9 cellular contexts compared by ENCODE assay signal in the genomic region with DNA sequence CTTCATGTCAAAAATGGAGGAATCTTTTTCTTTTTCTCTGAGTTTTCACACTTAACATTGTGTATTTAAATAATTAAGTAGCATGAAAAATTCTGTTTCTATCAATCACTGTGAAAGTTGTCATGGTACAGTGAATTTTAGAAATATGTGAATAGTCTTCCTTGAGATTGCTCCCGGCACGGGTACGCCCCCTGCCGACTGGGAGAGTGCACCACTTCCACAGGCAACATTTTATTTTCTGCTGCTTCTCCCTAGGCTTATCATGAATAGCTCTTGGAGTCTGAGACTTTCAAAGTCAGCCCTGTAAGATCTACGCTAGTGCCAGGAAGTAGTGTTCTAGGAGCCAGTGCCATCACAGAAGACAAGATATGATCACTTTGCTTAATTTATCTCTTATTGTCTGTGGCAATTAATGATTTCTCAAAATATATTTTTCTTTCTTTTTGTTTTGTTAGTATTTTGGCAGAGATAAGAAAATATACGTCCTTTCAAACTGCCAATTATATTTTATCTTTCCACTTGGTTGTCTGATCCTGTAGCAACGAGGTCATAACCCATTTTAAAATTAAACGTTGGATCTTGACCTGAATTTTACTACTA.
A peak's percentile ranks its signal among the peaks of the same experiment; 100 is the strongest.
DNase-seq lines count a peak whose midpoint lies in the region; ATAC-seq and TF ChIP-seq lines count a peak whose summit lies in the region.
"Had no signal": no experiment of that assay in that cellular context is flagged by ENCODE, and none has a peak within 500 bp of the region (broad histone marks: within the 10 kb centered on the region; RNA-seq: fewer than 3 reads in every experiment).

No MANE protein-coding gene starts in this region.

- H3K36me3 Mint-ChIP-seq in activated T-helper 17 cell treated with anti-CD3 and anti-CD28 coated beads, Interleukin-2, amount 50 U/mL, for 72 hours (ENCODE audit: low read depth), result no peaks in the 10 kb centered on the region
- H3K36me3 Mint-ChIP-seq: CD4-positive, CD25-positive, alpha-beta regulatory T cell had no signal

- H3K36me3 ChIP-seq in RWPE2 (ENCODE audit: low read depth) (no peaks in the 10 kb centered on the region), fibroblast of lung (ENCODE audit: control insufficient read depth, insufficient read depth, low read length) (no peaks in the 10 kb centered on the region)

- no peaks in the 10 kb centered on the region for H4K20me1 ChIP-seq in fibroblast of lung (ENCODE audit: control insufficient read depth, extremely low read depth, insufficient read depth, low read length)

- TF ChIP-seq CTCF in RWPE2 (IDR thresholded peaks at IDR 0.05; ENCODE audit: poor library complexity, severe bottlenecking), result peak; percentile 86
- TF ChIP-seq CTCF in fibroblast of lung (conservative IDR thresholded peaks at IDR 0.05 in 1 of 2, IDR thresholded peaks at IDR 0.05 in 1 of 2; ENCODE audit: low read depth in 1 of 2, low read length in 2 of 2), result peak; percentile 14 to 38

- no peak overlapping the region for H3K9ac ChIP-seq in fibroblast of lung (ENCODE audit: insufficient read depth, low read length)

- peaks cover 24% of the 10 kb centered on the region for H3K9me3 Mint-ChIP-seq in activated T-helper 17 cell treated with anti-CD3 and anti-CD28 coated beads, Interleukin-2, amount 50 U/mL, for 72 hours

- no peaks in the 10 kb centered on the region for H3K4me1 Mint-ChIP-seq in activated T-helper 17 cell treated with anti-CD3 and anti-CD28 coated beads, Interleukin-2, amount 50 U/mL, for 72 hours
- H3K4me1 Mint-ChIP-seq: CD4-positive, CD25-positive, alpha-beta regulatory T cell had no signal

- no peak overlapping the region for H3K4me3 Mint-ChIP-seq in activated T-helper 17 cell treated with anti-CD3 and anti-CD28 coated beads, Interleukin-2, amount 50 U/mL, for 72 hours
- H3K4me3 Mint-ChIP-seq: CD4-positive, CD25-positive, alpha-beta regulatory T cell had no signal

- no peak overlapping the region for H3K27ac Mint-ChIP-seq in activated T-helper 17 cell treated with anti-CD3 and anti-CD28 coated beads, Interleukin-2, amount 50 U/mL, for 72 hours
- H3K27ac Mint-ChIP-seq: CD4-positive, CD25-positive, alpha-beta regulatory T cell had no signal

- H3K27me3 ChIP-seq in RWPE2 (ENCODE audit: insufficient read depth, poor library complexity, severe bottlenecking) (no peaks in the 10 kb centered on the region), fibroblast of lung (ENCODE audit: control insufficient read depth, insufficient read depth, low read length) (no peaks in the 10 kb centered on the region)

- no peaks in the 10 kb centered on the region for H3K27me3 Mint-ChIP-seq in activated T-helper 17 cell treated with anti-CD3 and anti-CD28 coated beads, Interleukin-2, amount 50 U/mL, for 72 hours
- H3K27me3 Mint-ChIP-seq: CD4-positive, CD25-positive, alpha-beta regulatory T cell had no signal

- H2AFZ ChIP-seq in fibroblast of lung (ENCODE audit: low read length), result no peak overlapping the region

- H3K4me1 ChIP-seq in RWPE2 (ENCODE audit: insufficient read depth, poor library complexity, severe bottlenecking), result no peaks in the 10 kb centered on the region
- no peaks in the 10 kb centered on the region for H3K4me1 ChIP-seq in fibroblast of lung (ENCODE audit: control insufficient read depth, extremely low read depth, insufficient read depth, low read length)

- peak; percentile 70 for ATAC-seq in GM19455 (IDR thresholded peaks at IDR 0.05; ENCODE audit: unreplicated experiment)
- ATAC-seq in HG03439 (IDR thresholded peaks at IDR 0.05; ENCODE audit: unreplicated experiment), result peak; percentile 75
- peak; percentile 60 for ATAC-seq in RWPE2 (ENCODE audit: low read depth)
- ATAC-seq in activated T-helper 17 cell treated with anti-CD3 and anti-CD28 coated beads, Interleukin-2, amount 50 U/mL, for 72 hours (replicated peaks), result no peak

- DNase-seq in NCI-H2171 treated with DMSO at 0.1 percent for 48 hours (lab: John Stamatoyannopoulos, UW) (peak; percentile 13), NCI-H2171 (lab: John Stamatoyannopoulos, UW) (no peak), RWPE2 (ENCODE audit: low spot score) (no peak), fibroblast of lung (ENCODE audit: low read depth in 2 of 2) (peak in 1 of 2 donors; percentile 3), pons (ENCODE audit: low spot score) (peak; percentile 32)

- H3K79me2 ChIP-seq in fibroblast of lung (ENCODE audit: control insufficient read depth, insufficient read depth, low read length), result no peaks in the 10 kb centered on the region

- H3K4me3 ChIP-seq in RWPE2 (ENCODE audit: severe bottlenecking), result no peak overlapping the region
- H3K4me3 ChIP-seq in fibroblast of lung (replicated peaks in 1 of 4; ENCODE audit: control extremely low read depth in 1 of 4, insufficient read depth in 1 of 4, low read depth in 3 of 4, low read length in 4 of 4), result no peak overlapping the region

- H3K4me2 ChIP-seq in fibroblast of lung (ENCODE audit: extremely low read depth, insufficient read depth, low read length), result no peak overlapping the region

- H3K27ac ChIP-seq in RWPE2 (ENCODE audit: poor library complexity, severe bottlenecking) (no peak overlapping the region), fibroblast of lung (ENCODE audit: insufficient read depth, low read length) (no peak overlapping the region)

- H3K9me3 ChIP-seq in RWPE2 (ENCODE audit: severe bottlenecking), result no peaks in the 10 kb centered on the region
- H3K9me3 ChIP-seq in fibroblast of lung (ENCODE audit: control insufficient read depth, insufficient read depth, low read depth, low read length), result no peaks in the 10 kb centered on the region

Comparison
In these comparisons a context has a peak if more than half of its experiments do, and no peak if none do; other contexts are left out.
1. DNase-seq: peak in NCI-H2171 treated with DMSO at 0.1 percent for 48 hours (single experiment) and pons (single experiment); none in NCI-H2171 (single experiment) and RWPE2 (single experiment).